8 cellular contexts compared by ENCODE assay signal in the genomic region with DNA sequence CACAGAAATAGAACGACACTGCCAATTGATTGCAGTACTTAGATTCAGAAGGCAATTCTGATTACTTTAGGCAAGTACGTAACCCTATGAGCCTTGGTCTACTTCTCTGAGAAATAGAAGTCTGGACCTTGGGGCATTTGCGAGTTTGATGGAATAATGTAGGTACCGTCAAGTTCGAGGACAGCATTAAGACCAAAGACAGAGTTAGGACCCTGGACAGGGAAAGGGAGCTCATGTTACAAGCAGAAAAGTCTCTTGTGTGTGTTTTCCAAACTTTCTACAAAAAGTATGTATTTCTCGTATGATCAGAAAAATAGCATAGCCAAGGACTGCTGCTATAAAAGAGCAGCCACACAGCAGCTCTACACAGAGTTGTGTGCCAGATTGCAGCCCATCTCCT.
"Had no signal": no experiment of that assay in that cellular context is flagged by ENCODE, and none has a peak within 500 bp of the region (broad histone marks: within the 10 kb centered on the region; RNA-seq: fewer than 3 reads in every experiment).

No MANE protein-coding gene starts in this region.

- H2AFZ ChIP-seq: GM23248 had no signal

- H3K9me3 ChIP-seq: HAP-1 had no signal

- H3K27ac Mint-ChIP-seq: H9, HFFc6 had no signal

- ATAC-seq: HCT116 had no signal

- H3K36me3 ChIP-seq: HAP-1 had no signal

- H3K9ac ChIP-seq: GM23248 had no signal

- H3K4me3 Mint-ChIP-seq: H9, HFFc6 had no signal

- H3K27ac ChIP-seq: GM23248 had no signal

- H3K4me1 Mint-ChIP-seq: H9 had no signal

- H3K4me3 ChIP-seq: GM23248, HAP-1 had no signal

- DNase-seq: GM23248, GOT3, H7, H9, HCEC 1CT, HFFc6 had no signal
